10 cellular contexts compared by ENCODE assay signal in genomic region chr12:86712425-86712843, GRCh38.
A peak's percentile ranks its signal among the peaks of the same experiment; 100 is the strongest.
DNase-seq lines count a peak whose midpoint lies in the region; ATAC-seq and TF ChIP-seq lines count a peak whose summit lies in the region.
"Had no signal": no experiment of that assay in that cellular context is flagged by ENCODE, and none has a peak within 500 bp of the region (broad histone marks: within the 10 kb centered on the region; RNA-seq: fewer than 3 reads in every experiment).

No MANE protein-coding gene starts in this region.

- H3K79me1 ChIP-seq in mesenchymal stem cell (replicated peaks; ENCODE audit: low read length, poor library complexity, severe bottlenecking): no peaks in the 10 kb centered on the region

- no peak overlapping the region for H2BK5ac ChIP-seq in mesenchymal stem cell (ENCODE audit: low read depth, low read length, poor library complexity, severe bottlenecking)

- H2BK120ac ChIP-seq in mesenchymal stem cell (ENCODE audit: low read depth, low read length): no peak overlapping the region

- in situ Hi-C loops in brain microvascular endothelial cell (cut with HindIII; ENCODE audit: low pct_ligation_motif_present, low sequenced_read_pairs): no loop called here

- no peaks in the 10 kb centered on the region for H3K4me1 ChIP-seq in mesenchymal stem cell (ENCODE audit: control insufficient read depth, insufficient read depth, low read depth, low read length)
- H3K4me1 ChIP-seq: gastrocnemius medialis had no signal

- H3K27me3 ChIP-seq in brain microvascular endothelial cell (replicated peaks) (no peaks in the 10 kb centered on the region), mesenchymal stem cell (ENCODE audit: control insufficient read depth in 1 of 2, insufficient read depth in 1 of 2, low read length in 2 of 2) (no peaks in the 10 kb centered on the region), dorsolateral prefrontal cortex (no peaks in the 10 kb centered on the region)
- H3K27me3 ChIP-seq: gastrocnemius medialis had no signal

- DNase-seq in DMS53 (lab: John Stamatoyannopoulos, UW) (peak; percentile 95), LHCN-M2 (ENCODE audit: low read depth) (peak; percentile 99), brain microvascular endothelial cell (peak; percentile 94), mesenchymal stem cell (peak; percentile 98), dorsolateral prefrontal cortex (no peak), SK-N-DZ (ENCODE audit: low spot score) (no peak)
- DNase-seq: gastrocnemius medialis, NCI-H1930 had no signal

- H3K14ac ChIP-seq in mesenchymal stem cell (ENCODE audit: low read length in 2 of 2): no peak overlapping the region

- H2BK12ac ChIP-seq in mesenchymal stem cell (ENCODE audit: low read length in 2 of 2): no peak overlapping the region

- no peak for ATAC-seq in HG02763 (IDR thresholded peaks at IDR 0.05; ENCODE audit: unreplicated experiment)
- no peak for ATAC-seq in GM21737 (IDR thresholded peaks at IDR 0.05; ENCODE audit: unreplicated experiment)

- H3K18ac ChIP-seq in mesenchymal stem cell (ENCODE audit: low read depth in 1 of 2, low read length in 2 of 2): no peak overlapping the region

- no peak overlapping the region for H3K4ac ChIP-seq in mesenchymal stem cell (ENCODE audit: low read depth in 1 of 2, low read length in 2 of 2)

- H3K27ac ChIP-seq in brain microvascular endothelial cell: peak overlapping the region; percentile 55
- peak overlapping the region; percentile 91 for H3K27ac ChIP-seq in mesenchymal stem cell (ENCODE audit: low read length, poor library complexity, severe bottlenecking)
- H3K27ac ChIP-seq in dorsolateral prefrontal cortex: peak overlapping the region in 1 of 59 donors; percentile 53
- H3K27ac ChIP-seq: gastrocnemius medialis had no signal

- TF ChIP-seq CTCF in brain microvascular endothelial cell (IDR thresholded peaks at IDR 0.05; ENCODE audit: low read depth, low read length, missing control alignments): no peak
- no peak for TF ChIP-seq CTCF in dorsolateral prefrontal cortex (IDR thresholded peaks at IDR 0.05 in 54 of 56, conservative IDR thresholded peaks at IDR 0.05 in 2 of 56; ENCODE audit: low read depth in 1 of 56, partially characterized antibody in 56 of 56)

- H3K36me3 ChIP-seq in brain microvascular endothelial cell (replicated peaks) (no peaks in the 10 kb centered on the region), mesenchymal stem cell (ENCODE audit: control insufficient read depth in 1 of 2, insufficient read depth in 2 of 2, low read depth in 1 of 2, low read length in 2 of 2) (no peaks in the 10 kb centered on the region)
- H3K36me3 ChIP-seq: gastrocnemius medialis had no signal

- no peak overlapping the region for H2BK15ac ChIP-seq in mesenchymal stem cell (ENCODE audit: low read depth, poor library complexity, severe bottlenecking)

- H4K8ac ChIP-seq in mesenchymal stem cell (ENCODE audit: low read length): no peak overlapping the region

- H2AK5ac ChIP-seq in mesenchymal stem cell (ENCODE audit: low read length, severe bottlenecking): no peak overlapping the region

- H4K91ac ChIP-seq in mesenchymal stem cell (ENCODE audit: low read length): no peak overlapping the region

- peaks cover 13% of the 10 kb centered on the region for H3K9me3 ChIP-seq in mesenchymal stem cell (ENCODE audit: control insufficient read depth, low read length)
- H3K9me3 ChIP-seq: gastrocnemius medialis had no signal

- 3% methylated on average over 3 of the region's 4 CpGs for WGBS in mesenchymal stem cell

- intact Hi-C loops in dorsolateral prefrontal cortex (cut with DNase I): no loop called here

- peak overlapping the region; percentile 74 for H3K9ac ChIP-seq in mesenchymal stem cell (ENCODE audit: low read length)

- no peak overlapping the region for H3K23ac ChIP-seq in mesenchymal stem cell (ENCODE audit: low read length in 2 of 2)

- no peak overlapping the region for H3K4me3 ChIP-seq in brain microvascular endothelial cell (ENCODE audit: low read depth, low read length)
- H3K4me3 ChIP-seq in mesenchymal stem cell (ENCODE audit: insufficient read depth in 1 of 2, low read depth in 1 of 2, low read length in 2 of 2): no peak overlapping the region
- H3K4me3 ChIP-seq in dorsolateral prefrontal cortex: no peak overlapping the region
- H3K4me3 ChIP-seq: gastrocnemius medialis had no signal

- H2AFZ ChIP-seq in mesenchymal stem cell (ENCODE audit: low read depth, low read length): no peak overlapping the region

- no peak overlapping the region for H3K4me2 ChIP-seq in mesenchymal stem cell (ENCODE audit: low read length, poor library complexity, severe bottlenecking)

Comparison
In these comparisons a context has a peak if more than half of its experiments do, and no peak if none do; other contexts are left out.
1. DNase-seq: peak in DMS53 (single experiment), LHCN-M2 (single experiment), brain microvascular endothelial cell (single experiment) and mesenchymal stem cell (single experiment); none in dorsolateral prefrontal cortex (0 of 10) and SK-N-DZ (single experiment).